In the genomic region with DNA sequence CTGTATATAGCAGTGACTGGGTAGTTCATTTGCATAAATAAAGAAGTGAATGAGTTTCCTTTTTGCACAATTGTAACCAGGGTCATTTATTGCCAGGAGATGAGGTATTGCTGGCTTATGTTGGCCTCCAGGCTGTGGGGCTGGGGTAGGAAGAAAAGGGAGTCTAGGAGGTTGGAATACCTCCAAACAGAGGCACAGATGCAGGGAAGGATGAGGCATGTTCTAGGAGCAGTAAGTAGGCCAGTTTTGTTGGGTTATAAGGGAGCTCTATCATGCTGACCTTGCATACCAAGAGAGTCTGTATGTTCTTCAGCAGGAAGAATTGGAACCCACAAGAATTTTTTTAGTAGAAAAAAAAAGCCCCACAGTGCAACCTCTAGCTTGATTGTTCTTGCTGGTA, we compare ENCODE assay signal across 27 cellular contexts. TPM values are rescaled to one million over a fixed set of nuclear protein-coding genes. Genes with fewer than 3 reads are reported as not detected.
A peak's percentile ranks its signal among the peaks of the same experiment; 100 is the strongest.
DNase-seq lines count a peak whose midpoint lies in the region; ATAC-seq and TF ChIP-seq lines count a peak whose summit lies in the region.
"Had no signal": no experiment of that assay in that cellular context is flagged by ENCODE, and none has a peak within 500 bp of the region (broad histone marks: within the 10 kb centered on the region; RNA-seq: fewer than 3 reads in every experiment).

No MANE protein-coding gene starts in this region.

- peak overlapping the region; percentile 11 for H3K9ac ChIP-seq in endodermal cell (ENCODE audit: extremely low read depth, low read length, poor library complexity, severe bottlenecking)

- no peaks in the 10 kb centered on the region for H3K36me3 ChIP-seq in endodermal cell (ENCODE audit: control insufficient read depth, insufficient read depth, low read length)
- H3K36me3 ChIP-seq: breast epithelium, esophagus muscularis mucosa, HAP-1, pancreas had no signal

- DNase-seq in AG10803 (ENCODE audit: low read depth) = peak; percentile 44
- DNase-seq in NCI-H226 = peak; percentile 68
- DNase-seq in endodermal cell = no peak
- peak; percentile 58 for DNase-seq in kidney glomerular epithelial cell (lab: John Stamatoyannopoulos, UW)
- no peak for DNase-seq in amniotic stem cell (lab: John Stamatoyannopoulos, UW)
- DNase-seq in germinal center (ENCODE audit: low spot score) = no peak
- DNase-seq: activated CD4-positive, CD25-positive, alpha-beta regulatory T cell treated with anti-CD3 and anti-CD28 coated beads, Interleukin-2, amount 50 U/mL, for 72 hours; activated CD8-positive, alpha-beta memory T cell treated with anti-CD3 and anti-CD28 coated beads for 24 hours; C1 segment of cervical spinal cord; naive thymus-derived CD8-positive, alpha-beta T cell; NCI-H1417; NCI-H2107; NCI-H510A treated with DMSO at 0.1 percent for 48 hours; pancreas; T1000 had no signal

- ATAC-seq in HG02973 (IDR thresholded peaks at IDR 0.05; ENCODE audit: unreplicated experiment) = no peak
- ATAC-seq in stimulated activated memory B cell treated with anti-CD40 and anti-IgM and Interleukin-4, amounts not matched to agents 10 μg/mL and 1 μg/mL and 100 μg/mL, for 72 hours = no peak
- ATAC-seq: naive thymus-derived CD8-positive, alpha-beta T cell; pancreas; sciatic nerve; stimulated activated effector memory CD8-positive, alpha-beta T cell treated with anti-CD3 and anti-CD28 coated beads, Interleukin-12 subunit alpha, Interleukin-12 subunit beta, amount 100 ng/mL, for 72 hours had no signal

- H3K4me3 ChIP-seq in AG10803 (ENCODE audit: low read length) (no peak overlapping the region), endodermal cell (ENCODE audit: low read length) (peak overlapping the region; percentile 47)
- H3K4me3 ChIP-seq: breast epithelium, esophagus muscularis mucosa, HAP-1, pancreas had no signal

- no peak overlapping the region for H3K4me3 Mint-ChIP-seq in endodermal cell
- H3K4me3 Mint-ChIP-seq in stimulated activated memory B cell treated with anti-CD40 and anti-IgM and Interleukin-4, amounts not matched to agents 10 μg/mL and 1 μg/mL and 100 μg/mL, for 72 hours = no peak overlapping the region
- H3K4me3 Mint-ChIP-seq: activated naive CD4-positive, alpha-beta T cell treated with anti-CD3 and anti-CD28 coated beads, Interleukin-2, amount 50 U/mL, for 24 hours; activated T-helper 1 cell treated with anti-CD3 and anti-CD28 coated beads, Interleukin-12 subunit alpha, Interleukin-12 subunit beta, Interleukin-2, Interleukin-4 antibody, amounts not matched to agents 30 ng/mL and 10 ng/mL and 1 ng/mL, durations not matched to agents 14 hours and 24 hours and 36 hours; naive thymus-derived CD8-positive, alpha-beta T cell; stimulated activated effector memory CD8-positive, alpha-beta T cell treated with anti-CD3 and anti-CD28 coated beads, Interleukin-12 subunit alpha, Interleukin-12 subunit beta, amount 100 ng/mL, for 72 hours had no signal

- no peaks in the 10 kb centered on the region for H3K4me1 ChIP-seq in endodermal cell (ENCODE audit: control insufficient read depth, insufficient read depth, low read length)
- H3K4me1 ChIP-seq: breast epithelium, HAP-1, pancreas had no signal

- H3K27ac ChIP-seq in endodermal cell (ENCODE audit: low read depth, low read length) = no peak overlapping the region
- H3K27ac ChIP-seq: breast epithelium, esophagus muscularis mucosa, pancreas had no signal

- H3K9me3 ChIP-seq in endodermal cell (ENCODE audit: control insufficient read depth, low read length) = peaks cover 45% of the 10 kb centered on the region
- H3K9me3 ChIP-seq: HAP-1, pancreas had no signal

- peaks cover 9% of the 10 kb centered on the region for H3K4me1 Mint-ChIP-seq in endodermal cell
- H3K4me1 Mint-ChIP-seq in stimulated activated memory B cell treated with anti-CD40 and anti-IgM and Interleukin-4, amounts not matched to agents 10 μg/mL and 1 μg/mL and 100 μg/mL, for 72 hours = no peaks in the 10 kb centered on the region
- H3K4me1 Mint-ChIP-seq: stimulated activated effector memory CD8-positive, alpha-beta T cell treated with anti-CD3 and anti-CD28 coated beads, Interleukin-12 subunit alpha, Interleukin-12 subunit beta, amount 100 ng/mL, for 72 hours had no signal

- no peaks in the 10 kb centered on the region for H3K36me3 Mint-ChIP-seq in endodermal cell (ENCODE audit: low read depth)
- H3K36me3 Mint-ChIP-seq in stimulated activated memory B cell treated with anti-CD40 and anti-IgM and Interleukin-4, amounts not matched to agents 10 μg/mL and 1 μg/mL and 100 μg/mL, for 72 hours = no peaks in the 10 kb centered on the region
- H3K36me3 Mint-ChIP-seq: stimulated activated effector memory CD8-positive, alpha-beta T cell treated with anti-CD3 and anti-CD28 coated beads, Interleukin-12 subunit alpha, Interleukin-12 subunit beta, amount 100 ng/mL, for 72 hours had no signal

- peaks cover 34% of the 10 kb centered on the region for H3K9me3 Mint-ChIP-seq in endodermal cell
- H3K9me3 Mint-ChIP-seq in stimulated activated memory B cell treated with anti-CD40 and anti-IgM and Interleukin-4, amounts not matched to agents 10 μg/mL and 1 μg/mL and 100 μg/mL, for 72 hours = peaks cover 22% of the 10 kb centered on the region

- TF ChIP-seq CTCF in AG10803 (conservative IDR thresholded peaks at IDR 0.05; ENCODE audit: low read length) = no peak
- no peak for TF ChIP-seq CTCF in endodermal cell (conservative IDR thresholded peaks at IDR 0.05)

- no peak overlapping the region for H3K27ac Mint-ChIP-seq in endodermal cell
- H3K27ac Mint-ChIP-seq in stimulated activated memory B cell treated with anti-CD40 and anti-IgM and Interleukin-4, amounts not matched to agents 10 μg/mL and 1 μg/mL and 100 μg/mL, for 72 hours = no peak overlapping the region
- H3K27ac Mint-ChIP-seq: activated naive CD4-positive, alpha-beta T cell treated with anti-CD3 and anti-CD28 coated beads, Interleukin-2, amount 50 U/mL, for 24 hours; activated T-helper 1 cell treated with anti-CD3 and anti-CD28 coated beads, Interleukin-12 subunit alpha, Interleukin-12 subunit beta, Interleukin-2, Interleukin-4 antibody, amounts not matched to agents 30 ng/mL and 10 ng/mL and 1 ng/mL, durations not matched to agents 14 hours and 24 hours and 36 hours; naive thymus-derived CD8-positive, alpha-beta T cell; stimulated activated effector memory CD8-positive, alpha-beta T cell treated with anti-CD3 and anti-CD28 coated beads, Interleukin-12 subunit alpha, Interleukin-12 subunit beta, amount 100 ng/mL, for 72 hours had no signal

- H3K27me3 ChIP-seq in endodermal cell (ENCODE audit: control insufficient read depth, insufficient read depth, low read length, poor library complexity, severe bottlenecking) = no peaks in the 10 kb centered on the region
- H3K27me3 ChIP-seq: breast epithelium, esophagus muscularis mucosa, pancreas had no signal

- H3K27me3 Mint-ChIP-seq in endodermal cell (ENCODE audit: insufficient read depth) = no peaks in the 10 kb centered on the region
- H3K27me3 Mint-ChIP-seq in stimulated activated memory B cell treated with anti-CD40 and anti-IgM and Interleukin-4, amounts not matched to agents 10 μg/mL and 1 μg/mL and 100 μg/mL, for 72 hours = peaks cover 41% of the 10 kb centered on the region
- H3K27me3 Mint-ChIP-seq: activated naive CD4-positive, alpha-beta T cell treated with anti-CD3 and anti-CD28 coated beads, Interleukin-2, amount 50 U/mL, for 24 hours had no signal

RNA-seq across cellular contexts. Expression of gene CYSLTR2, which starts 17.2 kb away (rescaled TPM):
- total RNA-seq in endodermal cell = not detected
- polyA plus RNA-seq in endodermal cell (2013, experiment 1 of 2) = not detected
- polyA plus RNA-seq in endodermal cell (2013, experiment 2 of 2) = 0.08 TPM
- total RNA-seq: A673, LHCN-M2, lung microvascular endothelial cell had no signal

Comparison
In these comparisons a context has a peak if more than half of its experiments do, and no peak if none do; other contexts are left out.
1. DNase-seq: peak in AG10803 (single experiment), NCI-H226 (single experiment) and kidney glomerular epithelial cell (single experiment); none in endodermal cell (single experiment), amniotic stem cell (single experiment) and germinal center (single experiment).